In the genomic region with DNA sequence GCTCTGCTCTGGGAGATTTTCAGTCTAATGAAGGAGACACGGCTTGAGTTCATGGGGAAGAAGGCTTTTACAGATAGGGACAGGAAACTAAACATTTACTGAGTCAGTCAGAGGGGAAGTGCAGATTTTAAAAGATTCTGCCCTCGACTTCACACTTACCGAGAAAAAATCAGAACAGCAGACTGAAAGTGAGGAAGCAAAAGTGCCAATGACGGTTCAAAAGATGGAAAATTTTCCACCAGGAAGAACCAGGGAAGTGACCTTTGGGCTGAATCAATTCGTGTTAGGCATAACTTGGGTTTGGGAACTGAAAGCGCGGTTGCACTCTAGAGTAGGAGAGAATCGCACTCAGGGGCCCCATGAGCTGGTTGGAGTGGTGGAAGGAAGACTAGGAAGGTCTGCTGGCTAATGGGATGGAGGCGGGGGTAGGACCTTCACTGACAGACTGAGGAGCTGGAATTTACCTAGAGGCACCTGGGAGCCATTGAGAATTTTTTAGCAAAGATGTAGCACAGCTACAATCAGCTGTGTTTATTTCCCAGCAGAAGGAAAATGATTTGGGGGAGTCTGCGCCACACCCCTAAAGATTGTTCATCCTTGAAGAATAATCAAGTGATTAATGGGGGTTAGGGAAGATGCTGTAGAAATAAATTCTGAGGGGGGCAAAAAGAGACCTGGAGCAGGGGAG, we compare ENCODE assay signal across 9 cellular contexts. TPM values are rescaled to one million over a fixed set of nuclear protein-coding genes. Genes with fewer than 3 reads are reported as not detected.
DNase-seq lines count a peak whose midpoint lies in the region; ATAC-seq and TF ChIP-seq lines count a peak whose summit lies in the region.
"Had no signal": no experiment of that assay in that cellular context is flagged by ENCODE, and none has a peak within 500 bp of the region (broad histone marks: within the 10 kb centered on the region; RNA-seq: fewer than 3 reads in every experiment).

No MANE protein-coding gene starts in this region.

- H3K36me3 ChIP-seq in DOHH2 (ENCODE audit: control insufficient read depth, low read length): no peaks in the 10 kb centered on the region
- H3K36me3 ChIP-seq in osteoblast (ENCODE audit: insufficient read depth, low read length): no peaks in the 10 kb centered on the region

- H3K4me3 ChIP-seq in DOHH2 (ENCODE audit: low read length) (no peak overlapping the region), osteoblast (ENCODE audit: insufficient read depth, low read length) (no peak overlapping the region)

- H4K20me1 ChIP-seq in DOHH2 (ENCODE audit: control insufficient read depth, insufficient read depth, low read depth, low read length) (no peaks in the 10 kb centered on the region), osteoblast (ENCODE audit: insufficient read depth, low read length) (no peaks in the 10 kb centered on the region)

- H3K27me3 ChIP-seq in DOHH2 (ENCODE audit: control insufficient read depth, low read length) (peaks cover 62% of the 10 kb centered on the region), osteoblast (ENCODE audit: insufficient read depth, low read length) (peaks cover 82% of the 10 kb centered on the region)

- H3K9me2 ChIP-seq in DOHH2 (replicated peaks; ENCODE audit: control insufficient read depth, low read length): no peaks in the 10 kb centered on the region

- peaks cover 53 to 77% of the 10 kb centered on the region in 2 donors for H3K27me3 Mint-ChIP-seq in effector memory CD8-positive, alpha-beta T cell

- no peak overlapping the region for H3K27ac Mint-ChIP-seq in effector memory CD8-positive, alpha-beta T cell

- peak; percentile 41 for DNase-seq in NOMO-1 treated with DMSO at 0.1 percent for 48 hours (lab: John Stamatoyannopoulos, UW; ENCODE audit: unreplicated experiment)
- no peak for DNase-seq in effector memory CD8-positive, alpha-beta T cell
- peak; percentile 76 for DNase-seq in osteoblast (ENCODE audit: insufficient read length, low spot score, missing footprints)
- DNase-seq in hepatic stellate cell (ENCODE audit: low spot score): no peak
- DNase-seq: GF-D8 had no signal

- H3K9me3 ChIP-seq in DOHH2 (ENCODE audit: control insufficient read depth, insufficient read depth, low read length): peaks cover 4% of the 10 kb centered on the region; the same call in 1 of the 2 replicates
- H3K9me3 ChIP-seq in osteoblast (ENCODE audit: low read depth, low read length): no peaks in the 10 kb centered on the region

- H3K27ac ChIP-seq in DOHH2 (ENCODE audit: low read depth, low read length) (no peak overlapping the region), osteoblast (ENCODE audit: low read depth, low read length) (no peak overlapping the region)

- no peak overlapping the region for H2AFZ ChIP-seq in osteoblast (ENCODE audit: low read length)

- no peak for ATAC-seq in effector memory CD8-positive, alpha-beta T cell (replicated peaks)
- ATAC-seq in GM18498 (IDR thresholded peaks at IDR 0.05; ENCODE audit: unreplicated experiment): no peak
- no peak for ATAC-seq in GM21423 (IDR thresholded peaks at IDR 0.05; ENCODE audit: unreplicated experiment)
- no peak for ATAC-seq in HG03565 (IDR thresholded peaks at IDR 0.05; ENCODE audit: unreplicated experiment)

- TF ChIP-seq CTCF in DOHH2 (IDR thresholded peaks at IDR 0.05; ENCODE audit: low read depth, low read length, poor library complexity, severe bottlenecking) (no peak), osteoblast (IDR thresholded peaks at IDR 0.05; ENCODE audit: extremely low read depth, low read depth, low read length) (no peak)

- H3F3A ChIP-seq in DOHH2 (ENCODE audit: control insufficient read depth, insufficient read depth): peaks cover 4% of the 10 kb centered on the region; the same call in 1 of the 2 replicates

- no peaks in the 10 kb centered on the region for H3K9me3 Mint-ChIP-seq in effector memory CD8-positive, alpha-beta T cell

- no peaks in the 10 kb centered on the region for H3K79me2 ChIP-seq in DOHH2 (ENCODE audit: control insufficient read depth, low read length)
- no peaks in the 10 kb centered on the region for H3K79me2 ChIP-seq in osteoblast (ENCODE audit: insufficient read depth, low read length)

- H3K4me1 Mint-ChIP-seq in effector memory CD8-positive, alpha-beta T cell (ENCODE audit: low read depth in 2 of 2): peaks cover 19 to 21% of the 10 kb centered on the region in 2 donors

- H3K36me3 Mint-ChIP-seq in effector memory CD8-positive, alpha-beta T cell (ENCODE audit: insufficient read depth): no peaks in the 10 kb centered on the region

- H3K4me2 ChIP-seq in DOHH2 (ENCODE audit: low read length) (0 out of 2 replicates have a peak overlapping the region, but pooled peaks have one; percentile 24), osteoblast (ENCODE audit: insufficient read depth, low read length) (peak overlapping the region; percentile 32)

- peaks cover 36% of the 10 kb centered on the region for H3K4me1 ChIP-seq in DOHH2 (ENCODE audit: control insufficient read depth, low read length)
- H3K4me1 ChIP-seq in osteoblast (ENCODE audit: insufficient read depth, low read length): no peaks in the 10 kb centered on the region

- H3K4me3 Mint-ChIP-seq in effector memory CD8-positive, alpha-beta T cell: peak overlapping the region; percentile 76 to 80

RNA-seq across cellular contexts. Expression of gene KCNK13, which starts 1.2 kb away (rescaled TPM):
- total RNA-seq in osteoblast: not detected in 2 replicates

Comparison
In these comparisons a context has a peak if more than half of its experiments do, and no peak if none do; other contexts are left out.
1. DNase-seq: peak in NOMO-1 treated with DMSO at 0.1 percent for 48 hours (single experiment) and osteoblast (single experiment); none in effector memory CD8-positive, alpha-beta T cell (0 of 3) and hepatic stellate cell (single experiment).